Comparison of ENCODE assay signal across 8 cellular contexts in the genomic region with DNA sequence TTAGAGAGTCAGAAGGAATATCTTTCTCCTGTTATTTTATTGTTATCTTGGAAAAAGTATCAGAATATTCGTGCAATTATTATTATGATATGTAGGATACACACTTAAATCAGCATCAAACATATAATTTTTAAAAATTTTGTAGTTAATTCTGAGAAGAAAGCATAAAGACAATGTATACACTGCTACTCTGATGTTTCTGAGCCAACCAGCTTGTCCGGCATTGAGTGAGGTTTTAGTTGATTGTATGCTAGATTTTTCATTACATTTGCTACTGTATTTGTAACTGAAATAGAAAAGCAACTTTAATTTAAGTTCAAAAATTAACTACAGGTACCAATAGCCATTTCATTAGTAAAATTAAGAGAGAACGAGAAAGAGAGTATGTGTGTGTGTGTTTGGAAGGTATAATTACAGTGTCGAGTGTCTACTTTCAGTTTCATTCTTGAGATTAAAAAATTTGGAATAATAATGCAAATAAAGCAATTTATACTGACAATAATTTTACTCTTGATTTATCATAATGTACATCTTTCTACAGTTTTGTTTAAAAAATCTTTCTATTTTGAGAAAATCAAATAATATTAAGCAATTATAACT.
DNase-seq lines count a peak whose midpoint lies in the region; ATAC-seq and TF ChIP-seq lines count a peak whose summit lies in the region.
"Had no signal": no experiment of that assay in that cellular context is flagged by ENCODE, and none has a peak within 500 bp of the region (broad histone marks: within the 10 kb centered on the region; RNA-seq: fewer than 3 reads in every experiment).

No MANE protein-coding gene starts in this region.

- H3K4me3 ChIP-seq in CD8-positive, alpha-beta T cell (ENCODE audit: low read depth, low read length) = peak overlapping the region; percentile 40
- H3K4me3 ChIP-seq in NB4 (ENCODE audit: low read depth, low read length) (peak overlapping the region; percentile 47), smooth muscle cell (no peak overlapping the region)
- H3K4me3 ChIP-seq in naive thymus-derived CD4-positive, alpha-beta T cell (ENCODE audit: low read length) = peak overlapping the region; percentile 30
- H3K4me3 ChIP-seq: pancreas had no signal

- POLR2A ChIA-PET in CD8-positive, alpha-beta T cell (lab: Charles Lee) = no interaction called here
- POLR2A ChIA-PET in activated naive CD8-positive, alpha-beta T cell treated with anti-CD3 and anti-CD28 coated beads, Interleukin-2, amount 10 ng/mL, durations not matched to agents 7 days and 5 days (lab: Charles Lee) = no interaction called here
- POLR2A ChIA-PET in naive thymus-derived CD4-positive, alpha-beta T cell (lab: Charles Lee) = no interaction called here

- no peaks in the 10 kb centered on the region for H3F3A ChIP-seq in smooth muscle cell (ENCODE audit: low read depth)

- WGBS in smooth muscle cell (ENCODE audit: low lambda C conversion rate) = 83% methylated on average over 4 of the region's 4 CpGs

- H3K36me3 Mint-ChIP-seq in CD8-positive, alpha-beta T cell = no peaks in the 10 kb centered on the region
- no peaks in the 10 kb centered on the region for H3K36me3 Mint-ChIP-seq in activated naive CD8-positive, alpha-beta T cell treated with anti-CD3 and anti-CD28 coated beads, Interleukin-2, amount 10 ng/mL, durations not matched to agents 7 days and 5 days
- H3K36me3 Mint-ChIP-seq in naive thymus-derived CD4-positive, alpha-beta T cell = no peaks in the 10 kb centered on the region

- no peaks in the 10 kb centered on the region for H4K20me1 ChIP-seq in smooth muscle cell (ENCODE audit: low read depth)

- no peaks in the 10 kb centered on the region for H3K27me3 ChIP-seq in CD8-positive, alpha-beta T cell (ENCODE audit: insufficient read depth, low read length)
- H3K27me3 ChIP-seq in naive thymus-derived CD4-positive, alpha-beta T cell (ENCODE audit: control insufficient read depth in 2 of 2, insufficient read depth in 2 of 2, low read length in 2 of 2) = no peaks in the 10 kb centered on the region
- H3K27me3 ChIP-seq in smooth muscle cell (ENCODE audit: low read depth) = peaks cover 3% of the 10 kb centered on the region
- H3K27me3 ChIP-seq: pancreas had no signal

- TF ChIP-seq POLR2A in NB4 (IDR thresholded peaks at IDR 0.05; ENCODE audit: extremely low read depth, insufficient read length) = no peak

- H3K79me2 ChIP-seq in smooth muscle cell (ENCODE audit: low read depth) = no peaks in the 10 kb centered on the region

- no peak overlapping the region for H2AFZ ChIP-seq in smooth muscle cell (ENCODE audit: low read depth)

- no peaks in the 10 kb centered on the region for H3K4me1 ChIP-seq in CD8-positive, alpha-beta T cell (ENCODE audit: insufficient read depth, low read length)
- H3K4me1 ChIP-seq in naive thymus-derived CD4-positive, alpha-beta T cell (ENCODE audit: control insufficient read depth in 2 of 2, insufficient read depth in 2 of 2, low read length in 2 of 2) = no peaks in the 10 kb centered on the region
- H3K4me1 ChIP-seq in smooth muscle cell (ENCODE audit: low read depth) = no peaks in the 10 kb centered on the region
- H3K4me1 ChIP-seq: pancreas had no signal

- no peak for TF ChIP-seq CTCF in CD8-positive, alpha-beta T cell (IDR thresholded peaks at IDR 0.05)
- TF ChIP-seq CTCF in NB4 (IDR thresholded peaks at IDR 0.05; ENCODE audit: low read depth, low read length) (no peak), smooth muscle cell (IDR thresholded peaks at IDR 0.05; ENCODE audit: borderline replicate concordance, insufficient read depth, poor library complexity, severe bottlenecking) (no peak)

- no peaks in the 10 kb centered on the region for H3K36me3 ChIP-seq in CD8-positive, alpha-beta T cell (ENCODE audit: insufficient read depth, low read length)
- H3K36me3 ChIP-seq in naive thymus-derived CD4-positive, alpha-beta T cell (ENCODE audit: control insufficient read depth in 2 of 3, insufficient read depth in 3 of 3, low read length in 3 of 3) = no peaks in the 10 kb centered on the region
- no peaks in the 10 kb centered on the region for H3K36me3 ChIP-seq in smooth muscle cell (ENCODE audit: low read depth)
- H3K36me3 ChIP-seq: pancreas had no signal

- no peaks in the 10 kb centered on the region for H3K4me1 Mint-ChIP-seq in CD8-positive, alpha-beta T cell (ENCODE audit: low read depth)
- peaks cover 1% of the 10 kb centered on the region for H3K4me1 Mint-ChIP-seq in activated naive CD8-positive, alpha-beta T cell treated with anti-CD3 and anti-CD28 coated beads, Interleukin-2, amount 10 ng/mL, durations not matched to agents 7 days and 5 days
- H3K4me1 Mint-ChIP-seq in naive thymus-derived CD4-positive, alpha-beta T cell = peaks cover 0 to 28% (median 5%) of the 10 kb centered on the region in 7 donors

- CTCF ChIA-PET in CD8-positive, alpha-beta T cell (lab: Charles Lee) = no interaction called here
- CTCF ChIA-PET in naive thymus-derived CD4-positive, alpha-beta T cell (lab: Charles Lee) = no interaction called here

- DNase-seq in CD8-positive, alpha-beta T cell = no peak
- DNase-seq in NB4 (ENCODE audit: low read depth) (no peak), smooth muscle cell (lab: John Stamatoyannopoulos, UW; ENCODE audit: unreplicated experiment) (no peak), D341Med (ENCODE audit: low spot score) (no peak), foreskin melanocyte (no peak)
- no peak for DNase-seq in activated naive CD8-positive, alpha-beta T cell treated with anti-CD3 and anti-CD28 coated beads, Interleukin-2, amount 10 ng/mL, durations not matched to agents 7 days and 5 days
- DNase-seq in naive thymus-derived CD4-positive, alpha-beta T cell = no peak
- DNase-seq: pancreas had no signal

- no peak overlapping the region for H3K27ac ChIP-seq in CD8-positive, alpha-beta T cell (ENCODE audit: low read depth, low read length)
- peak overlapping the region; percentile 24 for H3K27ac ChIP-seq in naive thymus-derived CD4-positive, alpha-beta T cell (ENCODE audit: low read depth, low read length)
- H3K27ac ChIP-seq in smooth muscle cell (ENCODE audit: low read depth) = no peak overlapping the region
- H3K27ac ChIP-seq: pancreas had no signal

- no peak overlapping the region for H3K27ac Mint-ChIP-seq in CD8-positive, alpha-beta T cell
- H3K27ac Mint-ChIP-seq in activated naive CD8-positive, alpha-beta T cell treated with anti-CD3 and anti-CD28 coated beads, Interleukin-2, amount 10 ng/mL, durations not matched to agents 7 days and 5 days = peak overlapping the region; percentile 93
- H3K27ac Mint-ChIP-seq in naive thymus-derived CD4-positive, alpha-beta T cell = peak overlapping the region in 7 of 9 donors; percentile 46 to 96 (median 90)

- H3K27me3 Mint-ChIP-seq in CD8-positive, alpha-beta T cell (ENCODE audit: low read depth) = no peaks in the 10 kb centered on the region
- no peaks in the 10 kb centered on the region for H3K27me3 Mint-ChIP-seq in activated naive CD8-positive, alpha-beta T cell treated with anti-CD3 and anti-CD28 coated beads, Interleukin-2, amount 10 ng/mL, durations not matched to agents 7 days and 5 days
- H3K27me3 Mint-ChIP-seq in naive thymus-derived CD4-positive, alpha-beta T cell = no peaks in the 10 kb centered on the region

- intact Hi-C loops in CD8-positive, alpha-beta T cell (cut with DNase I, micrococcal nuclease) = no loop called here
- intact Hi-C loops in naive thymus-derived CD4-positive, alpha-beta T cell (cut with micrococcal nuclease) = no loop called here

- no peaks in the 10 kb centered on the region for H3K9me3 ChIP-seq in CD8-positive, alpha-beta T cell (ENCODE audit: low read length)
- no peaks in the 10 kb centered on the region for H3K9me3 ChIP-seq in naive thymus-derived CD4-positive, alpha-beta T cell (ENCODE audit: control insufficient read depth in 2 of 3, low read length in 3 of 3)
- H3K9me3 ChIP-seq in smooth muscle cell (replicated peaks; ENCODE audit: low read depth) = no peaks in the 10 kb centered on the region
- H3K9me3 ChIP-seq: pancreas had no signal

- no peak for ATAC-seq in CD8-positive, alpha-beta T cell
- no peak for ATAC-seq in activated naive CD8-positive, alpha-beta T cell treated with anti-CD3 and anti-CD28 coated beads, Interleukin-2, amount 10 ng/mL, durations not matched to agents 7 days and 5 days (ENCODE audit: low read depth)
- ATAC-seq in naive thymus-derived CD4-positive, alpha-beta T cell = no peak
- ATAC-seq: pancreas had no signal

- H3K4me3 Mint-ChIP-seq in CD8-positive, alpha-beta T cell = peak overlapping the region; percentile 77
- H3K4me3 Mint-ChIP-seq in activated naive CD8-positive, alpha-beta T cell treated with anti-CD3 and anti-CD28 coated beads, Interleukin-2, amount 10 ng/mL, durations not matched to agents 7 days and 5 days = peak overlapping the region; percentile 92
- peak overlapping the region; percentile 20 to 94 (median 87) for H3K4me3 Mint-ChIP-seq in naive thymus-derived CD4-positive, alpha-beta T cell

- H3K9me3 Mint-ChIP-seq in CD8-positive, alpha-beta T cell = peaks cover 6% of the 10 kb centered on the region
- no peaks in the 10 kb centered on the region for H3K9me3 Mint-ChIP-seq in activated naive CD8-positive, alpha-beta T cell treated with anti-CD3 and anti-CD28 coated beads, Interleukin-2, amount 10 ng/mL, durations not matched to agents 7 days and 5 days
- H3K9me3 Mint-ChIP-seq in naive thymus-derived CD4-positive, alpha-beta T cell = peaks cover 0 to 2% (median 0%) of the 10 kb centered on the region in 11 donors

- no peak overlapping the region for H3K4me2 ChIP-seq in smooth muscle cell

- no peak overlapping the region for H3K9ac ChIP-seq in smooth muscle cell (ENCODE audit: low read depth)
